26 cellular contexts compared by ENCODE assay signal in genomic region chr5:78819166-78819565, GRCh38.
"Had no signal": no experiment of that assay in that cellular context is flagged by ENCODE, and none has a peak within 500 bp of the region (broad histone marks: within the 10 kb centered on the region; RNA-seq: fewer than 3 reads in every experiment).

No MANE protein-coding gene starts in this region.

- H3K9me3 Mint-ChIP-seq: activated CD4-positive, alpha-beta memory T cell treated with anti-CD3 and anti-CD28 coated beads for 36 hours; activated naive CD4-positive, alpha-beta T cell treated with anti-CD3 and anti-CD28 coated beads for 36 hours; activated naive CD8-positive, alpha-beta T cell treated with anti-CD3 and anti-CD28 coated beads, Interleukin-2, amount 10 ng/mL, durations not matched to agents 7 days and 5 days; activated T-cell treated with anti-CD3 and anti-CD28 coated beads, Interleukin-2, amount 50 U/mL, for 72 hours; effector memory CD8-positive, alpha-beta T cell; memory B cell; stimulated activated effector memory CD8-positive, alpha-beta T cell treated with anti-CD3 and anti-CD28 coated beads, Interleukin-12 subunit alpha, Interleukin-12 subunit beta, amount 100 ng/mL, for 72 hours; stimulated activated naive CD8-positive, alpha-beta T cell treated with anti-CD3 and anti-CD28 coated beads, Interleukin-15, amount 100 ng/mL, for 72 hours had no signal

- H3K27ac ChIP-seq: body of pancreas, colonic mucosa, esophagus muscularis mucosa, gastrocnemius medialis, ovary, suprapubic skin, transverse colon had no signal

- H3K4me1 ChIP-seq: body of pancreas, colonic mucosa, gastrocnemius medialis, suprapubic skin, transverse colon had no signal

- DNase-seq: activated CD4-positive, alpha-beta memory T cell treated with anti-CD3 and anti-CD28 coated beads for 36 hours; activated CD4-positive, alpha-beta T cell treated with anti-CD3 and anti-CD28 coated beads for 48 hours; activated CD4-positive, CD25-positive, alpha-beta regulatory T cell; activated effector memory CD4-positive, alpha-beta T cell treated with Interleukin-2 at 50 U/mL for 16 hours; activated naive CD4-positive, alpha-beta T cell treated with anti-CD3 and anti-CD28 coated beads for 36 hours; activated naive CD8-positive, alpha-beta T cell treated with anti-CD3 and anti-CD28 coated beads, Interleukin-2, amount 10 ng/mL, durations not matched to agents 7 days and 5 days; activated T-cell treated with anti-CD3 and anti-CD28 coated beads, Interleukin-2, amount 50 U/mL, for 72 hours; body of pancreas; central memory CD4-positive, alpha-beta T cell; colonic mucosa; effector memory CD8-positive, alpha-beta T cell; gastrocnemius medialis; left ventricle myocardium superior; mucosa of descending colon; naive B cell; ovary; stimulated activated CD4-positive, alpha-beta T cell treated with anti-CD3 and anti-CD28 coated beads, Interleukin-2, amount 100 ng/mL, for 24 hours; stimulated activated naive CD8-positive, alpha-beta T cell treated with anti-CD3 and anti-CD28 coated beads, Interleukin-15, amount 100 ng/mL, for 72 hours; T-helper 17 cell; transverse colon had no signal

- ATAC-seq: activated T-cell treated with anti-CD3 and anti-CD28 coated beads, Interleukin-2, amount 50 U/mL, for 72 hours; body of pancreas; effector memory CD8-positive, alpha-beta T cell; gastrocnemius medialis; left ventricle myocardium superior; mucosa of descending colon; right cardiac atrium; stimulated activated effector memory CD8-positive, alpha-beta T cell treated with anti-CD3 and anti-CD28 coated beads, Interleukin-12 subunit alpha, Interleukin-12 subunit beta, amount 100 ng/mL, for 72 hours; stimulated activated naive CD8-positive, alpha-beta T cell treated with anti-CD3 and anti-CD28 coated beads, Interleukin-15, amount 100 ng/mL, for 72 hours; T-helper 17 cell had no signal

- H3K36me3 ChIP-seq: colonic mucosa, gastrocnemius medialis, ovary, suprapubic skin had no signal

- H3K4me1 Mint-ChIP-seq: stimulated activated effector memory CD8-positive, alpha-beta T cell treated with anti-CD3 and anti-CD28 coated beads, Interleukin-12 subunit alpha, Interleukin-12 subunit beta, amount 100 ng/mL, for 72 hours; stimulated activated naive CD8-positive, alpha-beta T cell treated with anti-CD3 and anti-CD28 coated beads, Interleukin-15, amount 100 ng/mL, for 72 hours had no signal

- H3K27ac Mint-ChIP-seq: activated CD4-positive, alpha-beta memory T cell treated with anti-CD3 and anti-CD28 coated beads for 36 hours; activated naive CD4-positive, alpha-beta T cell treated with anti-CD3 and anti-CD28 coated beads for 36 hours; activated naive CD8-positive, alpha-beta T cell treated with anti-CD3 and anti-CD28 coated beads, Interleukin-2, amount 10 ng/mL, durations not matched to agents 7 days and 5 days; activated T-cell treated with anti-CD3 and anti-CD28 coated beads, Interleukin-2, amount 50 U/mL, for 72 hours; effector memory CD8-positive, alpha-beta T cell; memory B cell; stimulated activated effector memory CD8-positive, alpha-beta T cell treated with anti-CD3 and anti-CD28 coated beads, Interleukin-12 subunit alpha, Interleukin-12 subunit beta, amount 100 ng/mL, for 72 hours; stimulated activated naive CD8-positive, alpha-beta T cell treated with anti-CD3 and anti-CD28 coated beads, Interleukin-15, amount 100 ng/mL, for 72 hours; T-helper 17 cell had no signal

- H3K4me3 Mint-ChIP-seq: activated CD4-positive, alpha-beta memory T cell treated with anti-CD3 and anti-CD28 coated beads for 36 hours; activated naive CD4-positive, alpha-beta T cell treated with anti-CD3 and anti-CD28 coated beads for 36 hours; activated naive CD8-positive, alpha-beta T cell treated with anti-CD3 and anti-CD28 coated beads, Interleukin-2, amount 10 ng/mL, durations not matched to agents 7 days and 5 days; activated T-cell treated with anti-CD3 and anti-CD28 coated beads, Interleukin-2, amount 50 U/mL, for 72 hours; effector memory CD8-positive, alpha-beta T cell; memory B cell; stimulated activated effector memory CD8-positive, alpha-beta T cell treated with anti-CD3 and anti-CD28 coated beads, Interleukin-12 subunit alpha, Interleukin-12 subunit beta, amount 100 ng/mL, for 72 hours; stimulated activated naive CD8-positive, alpha-beta T cell treated with anti-CD3 and anti-CD28 coated beads, Interleukin-15, amount 100 ng/mL, for 72 hours; T-helper 17 cell had no signal

- H3K36me3 Mint-ChIP-seq: stimulated activated effector memory CD8-positive, alpha-beta T cell treated with anti-CD3 and anti-CD28 coated beads, Interleukin-12 subunit alpha, Interleukin-12 subunit beta, amount 100 ng/mL, for 72 hours had no signal

- H3K27me3 ChIP-seq: body of pancreas, colonic mucosa, dorsolateral prefrontal cortex, esophagus muscularis mucosa, gastrocnemius medialis, ovary, suprapubic skin, transverse colon had no signal

- H3K4me3 ChIP-seq: body of pancreas, colonic mucosa, esophagus muscularis mucosa, gastrocnemius medialis, mucosa of descending colon, ovary, suprapubic skin, transverse colon had no signal

- H3K27me3 Mint-ChIP-seq: activated CD4-positive, alpha-beta memory T cell treated with anti-CD3 and anti-CD28 coated beads for 36 hours; activated naive CD8-positive, alpha-beta T cell treated with anti-CD3 and anti-CD28 coated beads, Interleukin-2, amount 10 ng/mL, durations not matched to agents 7 days and 5 days; effector memory CD8-positive, alpha-beta T cell; memory B cell; naive B cell; stimulated activated naive CD8-positive, alpha-beta T cell treated with anti-CD3 and anti-CD28 coated beads, Interleukin-15, amount 100 ng/mL, for 72 hours; T-helper 17 cell had no signal
